ENCODE assay signal across 1 cellular context in the genomic region with DNA sequence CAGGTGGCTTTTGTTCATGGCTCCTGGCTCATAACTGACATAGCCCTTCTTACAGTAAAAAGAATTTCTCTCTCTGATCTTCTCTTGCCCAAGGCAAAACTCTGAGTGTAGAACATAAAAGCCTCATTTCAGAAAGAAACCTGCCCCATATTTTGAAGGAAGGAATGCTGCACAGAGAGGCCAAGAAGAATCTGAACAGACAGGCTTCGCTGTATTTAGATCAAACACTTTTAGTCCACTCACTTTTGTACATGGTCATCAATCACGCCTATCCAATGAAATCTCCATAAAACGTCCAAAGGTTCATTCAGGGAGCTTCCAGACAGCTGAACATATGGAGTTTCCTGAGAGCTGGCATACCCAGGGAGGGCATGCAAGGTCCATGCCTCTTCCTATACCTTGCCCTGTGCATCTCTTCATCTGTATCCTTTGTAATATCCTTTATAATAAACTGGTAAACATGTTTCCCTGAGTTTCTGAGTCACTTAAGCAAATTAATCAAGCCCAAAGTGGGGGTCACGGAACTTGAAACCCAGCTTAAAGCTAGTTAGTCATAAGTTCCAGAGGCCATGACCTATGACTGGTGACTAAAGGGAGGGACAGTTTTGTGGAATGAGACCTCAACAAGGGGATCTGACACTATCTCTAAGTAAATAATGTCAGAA.
TF ChIP-seq lines count a peak whose summit lies in the region.

No MANE protein-coding gene starts in this region.

TF ChIP-seq in HepG2, 621 proteins besides CTCF, POLR2A, EP300 and RAD21 (continued from another document and continues in another):
- TF ChIP-seq, protein P1, sequence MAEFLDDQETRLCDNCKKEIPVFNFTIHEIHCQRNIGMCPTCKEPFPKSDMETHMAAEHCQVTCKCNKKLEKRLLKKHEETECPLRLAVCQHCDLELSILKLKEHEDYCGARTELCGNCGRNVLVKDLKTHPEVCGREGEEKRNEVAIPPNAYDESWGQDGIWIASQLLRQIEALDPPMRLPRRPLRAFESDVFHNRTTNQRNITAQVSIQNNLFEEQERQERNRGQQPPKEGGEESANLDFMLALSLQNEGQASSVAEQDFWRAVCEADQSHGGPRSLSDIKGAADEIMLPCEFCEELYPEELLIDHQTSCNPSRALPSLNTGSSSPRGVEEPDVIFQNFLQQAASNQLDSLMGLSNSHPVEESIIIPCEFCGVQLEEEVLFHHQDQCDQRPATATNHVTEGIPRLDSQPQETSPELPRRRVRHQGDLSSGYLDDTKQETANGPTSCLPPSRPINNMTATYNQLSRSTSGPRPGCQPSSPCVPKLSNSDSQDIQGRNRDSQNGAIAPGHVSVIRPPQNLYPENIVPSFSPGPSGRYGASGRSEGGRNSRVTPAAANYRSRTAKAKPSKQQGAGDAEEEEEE (CRISPR knock-in tag; IDR thresholded peaks at IDR 0.05; ENCODE audit: borderline replicate concordance) = no peak
- TF ChIP-seq GLI4 (CRISPR knock-in tag; IDR thresholded peaks at IDR 0.05; ENCODE audit: borderline replicate concordance) (no peak), ZC3H13 (CRISPR knock-in tag; IDR thresholded peaks at IDR 0.05) (no peak), ZNF124 (CRISPR knock-in tag; IDR thresholded peaks at IDR 0.05) (0 out of 2 replicates have a peak, but pooled peaks have one; percentile 25), RFX3 (CRISPR knock-in tag; IDR thresholded peaks at IDR 0.05) (no peak), POGZ (CRISPR knock-in tag; IDR thresholded peaks at IDR 0.05) (peak; percentile 78; the same call in 1 of the 2 replicates), FLYWCH1 (CRISPR knock-in tag; IDR thresholded peaks at IDR 0.05) (no peak), AKAP8 (CRISPR knock-in tag; IDR thresholded peaks at IDR 0.05) (no peak), CEBPB (IDR thresholded peaks at IDR 0.05; ENCODE audit: borderline replicate concordance, low read depth, low read length) (no peak), U2AF1 (optimal IDR thresholded peaks at IDR 0.05; ENCODE audit: low read depth, low read length) (no peak), KDM4B (CRISPR knock-in tag; IDR thresholded peaks at IDR 0.05) (no peak), SATB2 (CRISPR knock-in tag; IDR thresholded peaks at IDR 0.05) (no peak), ZNF382 (CRISPR knock-in tag; IDR thresholded peaks at IDR 0.05; ENCODE audit: borderline replicate concordance) (no peak), KAT7 (CRISPR knock-in tag; IDR thresholded peaks at IDR 0.05; ENCODE audit: borderline replicate concordance) (peak; percentile 79; the same call in 1 of the 2 replicates), CAMTA2 (CRISPR knock-in tag; IDR thresholded peaks at IDR 0.05; ENCODE audit: borderline replicate concordance) (no peak), ISX (CRISPR knock-in tag; conservative IDR thresholded peaks at IDR 0.05) (no peak), ETV6 (CRISPR knock-in tag; conservative IDR thresholded peaks at IDR 0.05) (no peak), CHD4 (IDR thresholded peaks at IDR 0.05; ENCODE audit: borderline replicate concordance, low read length) (no peak), SALL1 (CRISPR knock-in tag; IDR thresholded peaks at IDR 0.05) (peak; percentile 52; the same call in 1 of the 2 replicates), RAD51 (IDR thresholded peaks at IDR 0.05; ENCODE audit: borderline replicate concordance) (no peak), KDM2A (CRISPR knock-in tag; IDR thresholded peaks at IDR 0.05; ENCODE audit: borderline replicate concordance, low read depth) (no peak), MBD4 (IDR thresholded peaks at IDR 0.05; ENCODE audit: borderline replicate concordance, low read length) (0 out of 2 replicates have a peak, but pooled peaks have one; percentile 19), TGIF2 (CRISPR knock-in tag; IDR thresholded peaks at IDR 0.05) (no peak), RXRA (CRISPR knock-in tag; IDR thresholded peaks at IDR 0.05) (peak; percentile 52; the same call in 1 of the 2 replicates), PHF20 (CRISPR knock-in tag; IDR thresholded peaks at IDR 0.05) (no peak), IRX3 (CRISPR knock-in tag; IDR thresholded peaks at IDR 0.05; ENCODE audit: borderline replicate concordance, low read depth) (no peak), POLR2AphosphoS5 (IDR thresholded peaks at IDR 0.05; ENCODE audit: low read depth, low read length) (no peak)
- TF ChIP-seq, protein P2, sequence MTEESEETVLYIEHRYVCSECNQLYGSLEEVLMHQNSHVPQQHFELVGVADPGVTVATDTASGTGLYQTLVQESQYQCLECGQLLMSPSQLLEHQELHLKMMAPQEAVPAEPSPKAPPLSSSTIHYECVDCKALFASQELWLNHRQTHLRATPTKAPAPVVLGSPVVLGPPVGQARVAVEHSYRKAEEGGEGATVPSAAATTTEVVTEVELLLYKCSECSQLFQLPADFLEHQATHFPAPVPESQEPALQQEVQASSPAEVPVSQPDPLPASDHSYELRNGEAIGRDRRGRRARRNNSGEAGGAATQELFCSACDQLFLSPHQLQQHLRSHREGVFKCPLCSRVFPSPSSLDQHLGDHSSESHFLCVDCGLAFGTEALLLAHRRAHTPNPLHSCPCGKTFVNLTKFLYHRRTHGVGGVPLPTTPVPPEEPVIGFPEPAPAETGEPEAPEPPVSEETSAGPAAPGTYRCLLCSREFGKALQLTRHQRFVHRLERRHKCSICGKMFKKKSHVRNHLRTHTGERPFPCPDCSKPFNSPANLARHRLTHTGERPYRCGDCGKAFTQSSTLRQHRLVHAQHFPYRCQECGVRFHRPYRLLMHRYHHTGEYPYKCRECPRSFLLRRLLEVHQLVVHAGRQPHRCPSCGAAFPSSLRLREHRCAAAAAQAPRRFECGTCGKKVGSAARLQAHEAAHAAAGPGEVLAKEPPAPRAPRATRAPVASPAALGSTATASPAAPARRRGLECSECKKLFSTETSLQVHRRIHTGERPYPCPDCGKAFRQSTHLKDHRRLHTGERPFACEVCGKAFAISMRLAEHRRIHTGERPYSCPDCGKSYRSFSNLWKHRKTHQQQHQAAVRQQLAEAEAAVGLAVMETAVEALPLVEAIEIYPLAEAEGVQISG (CRISPR knock-in tag; IDR thresholded peaks at IDR 0.05) = no peak
- TF ChIP-seq, protein P3, sequence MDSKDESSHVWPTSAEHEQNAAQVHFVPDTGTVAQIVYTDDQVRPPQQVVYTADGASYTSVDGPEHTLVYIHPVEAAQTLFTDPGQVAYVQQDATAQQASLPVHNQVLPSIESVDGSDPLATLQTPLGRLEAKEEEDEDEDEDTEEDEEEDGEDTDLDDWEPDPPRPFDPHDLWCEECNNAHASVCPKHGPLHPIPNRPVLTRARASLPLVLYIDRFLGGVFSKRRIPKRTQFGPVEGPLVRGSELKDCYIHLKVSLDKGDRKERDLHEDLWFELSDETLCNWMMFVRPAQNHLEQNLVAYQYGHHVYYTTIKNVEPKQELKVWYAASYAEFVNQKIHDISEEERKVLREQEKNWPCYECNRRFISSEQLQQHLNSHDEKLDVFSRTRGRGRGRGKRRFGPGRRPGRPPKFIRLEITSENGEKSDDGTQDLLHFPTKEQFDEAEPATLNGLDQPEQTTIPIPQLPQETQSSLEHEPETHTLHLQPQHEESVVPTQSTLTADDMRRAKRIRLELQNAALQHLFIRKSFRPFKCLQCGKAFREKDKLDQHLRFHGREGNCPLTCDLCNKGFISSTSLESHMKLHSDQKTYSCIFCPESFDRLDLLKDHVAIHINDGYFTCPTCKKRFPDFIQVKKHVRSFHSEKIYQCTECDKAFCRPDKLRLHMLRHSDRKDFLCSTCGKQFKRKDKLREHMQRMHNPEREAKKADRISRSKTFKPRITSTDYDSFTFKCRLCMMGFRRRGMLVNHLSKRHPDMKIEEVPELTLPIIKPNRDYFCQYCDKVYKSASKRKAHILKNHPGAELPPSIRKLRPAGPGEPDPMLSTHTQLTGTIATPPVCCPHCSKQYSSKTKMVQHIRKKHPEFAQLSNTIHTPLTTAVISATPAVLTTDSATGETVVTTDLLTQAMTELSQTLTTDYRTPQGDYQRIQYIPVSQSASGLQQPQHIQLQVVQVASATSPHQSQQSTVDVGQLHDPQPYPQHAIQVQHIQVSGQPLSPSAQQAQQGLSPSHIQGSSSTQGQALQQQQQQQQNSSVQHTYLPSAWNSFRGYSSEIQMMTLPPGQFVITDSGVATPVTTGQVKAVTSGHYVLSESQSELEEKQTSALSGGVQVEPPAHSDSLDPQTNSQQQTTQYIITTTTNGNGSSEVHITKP (CRISPR knock-in tag; IDR thresholded peaks at IDR 0.05; ENCODE audit: low read depth) = peak; percentile 29; the same call in 1 of the 2 replicates
- TF ChIP-seq, protein P4, sequence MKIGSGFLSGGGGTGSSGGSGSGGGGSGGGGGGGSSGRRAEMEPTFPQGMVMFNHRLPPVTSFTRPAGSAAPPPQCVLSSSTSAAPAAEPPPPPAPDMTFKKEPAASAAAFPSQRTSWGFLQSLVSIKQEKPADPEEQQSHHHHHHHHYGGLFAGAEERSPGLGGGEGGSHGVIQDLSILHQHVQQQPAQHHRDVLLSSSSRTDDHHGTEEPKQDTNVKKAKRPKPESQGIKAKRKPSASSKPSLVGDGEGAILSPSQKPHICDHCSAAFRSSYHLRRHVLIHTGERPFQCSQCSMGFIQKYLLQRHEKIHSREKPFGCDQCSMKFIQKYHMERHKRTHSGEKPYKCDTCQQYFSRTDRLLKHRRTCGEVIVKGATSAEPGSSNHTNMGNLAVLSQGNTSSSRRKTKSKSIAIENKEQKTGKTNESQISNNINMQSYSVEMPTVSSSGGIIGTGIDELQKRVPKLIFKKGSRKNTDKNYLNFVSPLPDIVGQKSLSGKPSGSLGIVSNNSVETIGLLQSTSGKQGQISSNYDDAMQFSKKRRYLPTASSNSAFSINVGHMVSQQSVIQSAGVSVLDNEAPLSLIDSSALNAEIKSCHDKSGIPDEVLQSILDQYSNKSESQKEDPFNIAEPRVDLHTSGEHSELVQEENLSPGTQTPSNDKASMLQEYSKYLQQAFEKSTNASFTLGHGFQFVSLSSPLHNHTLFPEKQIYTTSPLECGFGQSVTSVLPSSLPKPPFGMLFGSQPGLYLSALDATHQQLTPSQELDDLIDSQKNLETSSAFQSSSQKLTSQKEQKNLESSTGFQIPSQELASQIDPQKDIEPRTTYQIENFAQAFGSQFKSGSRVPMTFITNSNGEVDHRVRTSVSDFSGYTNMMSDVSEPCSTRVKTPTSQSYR (CRISPR knock-in tag; IDR thresholded peaks at IDR 0.05; ENCODE audit: borderline replicate concordance) = no peak
- TF ChIP-seq, protein P5, sequence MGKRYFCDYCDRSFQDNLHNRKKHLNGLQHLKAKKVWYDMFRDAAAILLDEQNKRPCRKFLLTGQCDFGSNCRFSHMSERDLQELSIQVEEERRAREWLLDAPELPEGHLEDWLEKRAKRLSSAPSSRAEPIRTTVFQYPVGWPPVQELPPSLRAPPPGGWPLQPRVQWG (CRISPR knock-in tag; IDR thresholded peaks at IDR 0.05; ENCODE audit: borderline replicate concordance, low read depth) = no peak
- TF ChIP-seq, protein P6, sequence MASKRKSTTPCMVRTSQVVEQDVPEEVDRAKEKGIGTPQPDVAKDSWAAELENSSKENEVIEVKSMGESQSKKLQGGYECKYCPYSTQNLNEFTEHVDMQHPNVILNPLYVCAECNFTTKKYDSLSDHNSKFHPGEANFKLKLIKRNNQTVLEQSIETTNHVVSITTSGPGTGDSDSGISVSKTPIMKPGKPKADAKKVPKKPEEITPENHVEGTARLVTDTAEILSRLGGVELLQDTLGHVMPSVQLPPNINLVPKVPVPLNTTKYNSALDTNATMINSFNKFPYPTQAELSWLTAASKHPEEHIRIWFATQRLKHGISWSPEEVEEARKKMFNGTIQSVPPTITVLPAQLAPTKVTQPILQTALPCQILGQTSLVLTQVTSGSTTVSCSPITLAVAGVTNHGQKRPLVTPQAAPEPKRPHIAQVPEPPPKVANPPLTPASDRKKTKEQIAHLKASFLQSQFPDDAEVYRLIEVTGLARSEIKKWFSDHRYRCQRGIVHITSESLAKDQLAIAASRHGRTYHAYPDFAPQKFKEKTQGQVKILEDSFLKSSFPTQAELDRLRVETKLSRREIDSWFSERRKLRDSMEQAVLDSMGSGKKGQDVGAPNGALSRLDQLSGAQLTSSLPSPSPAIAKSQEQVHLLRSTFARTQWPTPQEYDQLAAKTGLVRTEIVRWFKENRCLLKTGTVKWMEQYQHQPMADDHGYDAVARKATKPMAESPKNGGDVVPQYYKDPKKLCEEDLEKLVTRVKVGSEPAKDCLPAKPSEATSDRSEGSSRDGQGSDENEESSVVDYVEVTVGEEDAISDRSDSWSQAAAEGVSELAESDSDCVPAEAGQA (IDR thresholded peaks at IDR 0.05; ENCODE audit: low read depth) = no peak
- TF ChIP-seq, protein P6 (CRISPR knock-in tag; IDR thresholded peaks at IDR 0.05; ENCODE audit: borderline replicate concordance) = no peak
- TF ChIP-seq, protein P7, sequence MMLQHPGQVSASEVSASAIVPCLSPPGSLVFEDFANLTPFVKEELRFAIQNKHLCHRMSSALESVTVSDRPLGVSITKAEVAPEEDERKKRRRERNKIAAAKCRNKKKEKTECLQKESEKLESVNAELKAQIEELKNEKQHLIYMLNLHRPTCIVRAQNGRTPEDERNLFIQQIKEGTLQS (CRISPR knock-in tag; IDR thresholded peaks at IDR 0.05) = no peak
- TF ChIP-seq, protein P8, sequence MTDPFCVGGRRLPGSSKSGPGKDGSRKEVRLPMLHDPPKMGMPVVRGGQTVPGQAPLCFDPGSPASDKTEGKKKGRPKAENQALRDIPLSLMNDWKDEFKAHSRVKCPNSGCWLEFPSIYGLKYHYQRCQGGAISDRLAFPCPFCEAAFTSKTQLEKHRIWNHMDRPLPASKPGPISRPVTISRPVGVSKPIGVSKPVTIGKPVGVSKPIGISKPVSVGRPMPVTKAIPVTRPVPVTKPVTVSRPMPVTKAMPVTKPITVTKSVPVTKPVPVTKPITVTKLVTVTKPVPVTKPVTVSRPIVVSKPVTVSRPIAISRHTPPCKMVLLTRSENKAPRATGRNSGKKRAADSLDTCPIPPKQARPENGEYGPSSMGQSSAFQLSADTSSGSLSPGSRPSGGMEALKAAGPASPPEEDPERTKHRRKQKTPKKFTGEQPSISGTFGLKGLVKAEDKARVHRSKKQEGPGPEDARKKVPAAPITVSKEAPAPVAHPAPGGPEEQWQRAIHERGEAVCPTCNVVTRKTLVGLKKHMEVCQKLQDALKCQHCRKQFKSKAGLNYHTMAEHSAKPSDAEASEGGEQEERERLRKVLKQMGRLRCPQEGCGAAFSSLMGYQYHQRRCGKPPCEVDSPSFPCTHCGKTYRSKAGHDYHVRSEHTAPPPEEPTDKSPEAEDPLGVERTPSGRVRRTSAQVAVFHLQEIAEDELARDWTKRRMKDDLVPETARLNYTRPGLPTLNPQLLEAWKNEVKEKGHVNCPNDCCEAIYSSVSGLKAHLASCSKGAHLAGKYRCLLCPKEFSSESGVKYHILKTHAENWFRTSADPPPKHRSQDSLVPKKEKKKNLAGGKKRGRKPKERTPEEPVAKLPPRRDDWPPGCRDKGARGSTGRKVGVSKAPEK (CRISPR knock-in tag; IDR thresholded peaks at IDR 0.05; ENCODE audit: borderline replicate concordance) = 0 out of 2 replicates have a peak, but pooled peaks have one; percentile 24
